11 cellular contexts compared by ENCODE assay signal in the genomic region with DNA sequence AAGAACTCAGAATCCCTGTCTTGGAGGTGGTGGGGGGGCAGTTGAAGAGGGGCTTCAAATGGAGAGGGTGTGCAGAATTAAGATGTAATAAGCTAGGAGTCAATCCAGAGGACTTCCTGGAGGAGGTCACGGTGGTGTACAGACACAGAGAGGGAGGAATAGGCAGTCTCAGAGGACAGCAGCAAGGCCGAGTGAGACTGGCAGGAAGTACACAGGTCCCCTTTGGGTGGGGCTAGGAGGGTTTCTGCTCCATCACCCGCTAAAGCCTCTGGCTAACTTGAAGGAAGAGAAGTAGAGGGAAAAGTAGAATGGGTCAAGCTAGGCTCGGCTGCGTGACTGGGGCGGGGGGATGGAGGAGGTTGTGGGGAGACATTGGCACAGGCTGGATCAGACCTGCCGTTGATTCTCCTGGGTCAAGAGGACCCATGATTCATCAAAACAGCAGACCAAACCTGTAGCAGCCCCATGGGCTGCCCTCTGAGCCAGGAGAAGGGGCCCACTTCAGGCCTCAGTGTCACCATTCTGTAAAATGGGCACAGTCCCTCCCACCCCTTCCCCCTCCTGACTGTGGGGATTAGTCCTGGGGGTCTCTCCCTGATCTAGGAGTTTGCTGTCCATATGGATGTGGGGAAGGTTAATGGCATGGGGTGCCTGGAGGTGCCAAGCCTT. TPM values are rescaled to one million over a fixed set of nuclear protein-coding genes. Genes with fewer than 3 reads are reported as not detected.
A peak's percentile ranks its signal among the peaks of the same experiment; 100 is the strongest.
DNase-seq lines count a peak whose midpoint lies in the region; ATAC-seq, FAIRE-seq and TF ChIP-seq lines count a peak whose summit lies in the region.
"Had no signal": no experiment of that assay in that cellular context is flagged by ENCODE, and none has a peak within 500 bp of the region (broad histone marks: within the 10 kb centered on the region; RNA-seq: fewer than 3 reads in every experiment).

No MANE protein-coding gene starts in this region.

- intact Hi-C loops in MCF 10A (cut with micrococcal nuclease) (no loop called here), body of pancreas (cut with DNase I) (no loop called here)

- no peak for FAIRE-seq in A549 (lab: Jason Lieb, UNC)

- H4K20me1 ChIP-seq in neural progenitor cell (ENCODE audit: low read depth): no peaks in the 10 kb centered on the region

- no peak for TF ChIP-seq RAD21 in A549 (conservative IDR thresholded peaks at IDR 0.05 in 1 of 2, IDR thresholded peaks at IDR 0.05 in 1 of 2)

- no peaks in the 10 kb centered on the region for H3K9me3 Mint-ChIP-seq in MCF 10A (ENCODE audit: unreplicated experiment)
- no peaks in the 10 kb centered on the region for H3K9me3 Mint-ChIP-seq in neural progenitor cell

- H3K4me1 ChIP-seq in A549 (peaks cover 19% of the 10 kb centered on the region), HEK293 (ENCODE audit: control insufficient read depth, insufficient read depth, low read length) (peaks cover 4% of the 10 kb centered on the region), neural progenitor cell (peaks cover 22% of the 10 kb centered on the region), body of pancreas (peaks cover 16% of the 10 kb centered on the region)

- 86% methylated on average over 7 of the region's 7 CpGs for WGBS in A549 (ENCODE audit: missing lambda C conversion rate)
- WGBS in body of pancreas, 2 donors: 66 to 86% methylated on average over 7 of the region's 7 CpGs

- TF ChIP-seq POLR2A in A549 (IDR thresholded peaks at IDR 0.05; ENCODE audit: low read length) (no peak), body of pancreas (IDR thresholded peaks at IDR 0.05) (no peak)

- H3K4me3 ChIP-seq in A549 (no peak overlapping the region), HEK293 (ENCODE audit: low read depth, low read length) (no peak overlapping the region), neural progenitor cell (no peak overlapping the region), body of pancreas (no peak overlapping the region)
- H3K4me3 ChIP-seq: lower lobe of right lung had no signal

- DNase-seq in A549 (ENCODE audit: low read depth in 1 of 2, low spot score in 1 of 2) (no peak), MCF 10A (ENCODE audit: unreplicated experiment) (peak; percentile 9), neural progenitor cell (ENCODE audit: low spot score) (no peak), body of pancreas (no peak), NK-92 (lab: John Stamatoyannopoulos, UW; ENCODE audit: unreplicated experiment) (no peak)
- DNase-seq: lower lobe of right lung, NCI-H226 had no signal

- POLR2A ChIA-PET in A549 (lab: Yijun Ruan, JAX): no interaction called here
- POLR2A ChIA-PET in HEK293 (lab: Yijun Ruan, JAX): no interaction called here
- POLR2A ChIA-PET in MCF 10A (lab: Yijun Ruan, JAX): interaction anchor here (1.5 kb wide), 1 partner anchor 28 kb away, joined by 3 read pairs; a partner anchor contains a TSS

- CTCF ChIA-PET in A549 (lab: Yijun Ruan, JAX) (interaction anchor here (0.6 to 3.3 kb wide), 7 partner anchors 10 to 106 kb away, joined by 3 to 26 read pairs (median 6); a partner anchor contains a TSS), HEK293 (lab: Yijun Ruan, JAX) (interaction anchor here (1.1 to 1.2 kb wide), 2 partner anchors 31 to 106 kb away, joined by 3 to 4 read pairs; no protein-coding TSS in a partner anchor), MCF 10A (lab: Yijun Ruan, JAX) (interaction anchor here (0.7 to 2.3 kb wide), 4 partner anchors 11 to 90 kb away, joined by 3 to 17 read pairs (median 4); no protein-coding TSS in a partner anchor)

- H3K36me3 Mint-ChIP-seq in MCF 10A (ENCODE audit: insufficient read depth, unreplicated experiment) (peaks cover 7% of the 10 kb centered on the region), neural progenitor cell (no peaks in the 10 kb centered on the region)

- no peak for TF ChIP-seq EP300 in A549 (IDR thresholded peaks at IDR 0.05)

- H3K9me3 ChIP-seq in A549: no peaks in the 10 kb centered on the region
- H3K9me3 ChIP-seq in HEK293 (ENCODE audit: control insufficient read depth, insufficient read depth, low read depth, low read length): no peaks in the 10 kb centered on the region
- H3K9me3 ChIP-seq in neural progenitor cell (ENCODE audit: low read depth): no peaks in the 10 kb centered on the region
- no peaks in the 10 kb centered on the region for H3K9me3 ChIP-seq in body of pancreas
- H3K9me3 ChIP-seq: lower lobe of right lung had no signal

- no peak for TF ChIP-seq CTCF in A549 (IDR thresholded peaks at IDR 0.05)
- TF ChIP-seq CTCF in HEK293 (tag by site-specific recombination; IDR thresholded peaks at IDR 0.05): no peak
- TF ChIP-seq CTCF in MCF 10A (IDR thresholded peaks at IDR 0.05; ENCODE audit: unreplicated experiment): no peak
- TF ChIP-seq CTCF in neural progenitor cell (IDR thresholded peaks at IDR 0.05): no peak
- TF ChIP-seq CTCF in body of pancreas (IDR thresholded peaks at IDR 0.05): no peak

- no peak for ATAC-seq in A549
- ATAC-seq in GM21723 (IDR thresholded peaks at IDR 0.05; ENCODE audit: unreplicated experiment): no peak
- no peak for ATAC-seq in body of pancreas
- ATAC-seq in GM18517 (IDR thresholded peaks at IDR 0.05; ENCODE audit: unreplicated experiment): no peak
- ATAC-seq: lower lobe of right lung had no signal

- H3K27me3 Mint-ChIP-seq in MCF 10A (ENCODE audit: insufficient read depth, unreplicated experiment) (no peaks in the 10 kb centered on the region), neural progenitor cell (ENCODE audit: insufficient read depth, low read depth) (peaks cover 4% of the 10 kb centered on the region)

- peak overlapping the region; percentile 13 for H3K4me3 Mint-ChIP-seq in MCF 10A (ENCODE audit: unreplicated experiment)
- H3K4me3 Mint-ChIP-seq in neural progenitor cell: no peak overlapping the region

- H3K4me1 Mint-ChIP-seq in MCF 10A (ENCODE audit: insufficient read depth, unreplicated experiment) (peaks cover 56% of the 10 kb centered on the region), neural progenitor cell (peaks cover 34% of the 10 kb centered on the region)

- H3K27ac Mint-ChIP-seq in MCF 10A (ENCODE audit: low read depth, unreplicated experiment) (peak overlapping the region; percentile 80), neural progenitor cell (peak overlapping the region; percentile 54)

- no peak overlapping the region for H2AFZ ChIP-seq in neural progenitor cell (replicated peaks)

- H3K27me3 ChIP-seq in neural progenitor cell (no peaks in the 10 kb centered on the region), body of pancreas (no peaks in the 10 kb centered on the region)

- H3F3A ChIP-seq in neural progenitor cell (ENCODE audit: low read depth): peaks cover 3% of the 10 kb centered on the region

- no TSS peak for BruUV-seq in MCF 10A (replicated peaks; lab: Mats Ljungman, UMichigan)

- no peaks in the 10 kb centered on the region for H3K36me3 ChIP-seq in HEK293 (ENCODE audit: control insufficient read depth in 2 of 2, insufficient read depth in 1 of 2, low read length in 2 of 2)
- no peaks in the 10 kb centered on the region for H3K36me3 ChIP-seq in neural progenitor cell
- no peaks in the 10 kb centered on the region for H3K36me3 ChIP-seq in body of pancreas (replicated peaks in 1 of 2; ENCODE audit: insufficient read depth in 1 of 2, low read depth in 2 of 2)
- H3K36me3 ChIP-seq: lower lobe of right lung had no signal

- H3K79me2 ChIP-seq in neural progenitor cell (ENCODE audit: low read depth): no peaks in the 10 kb centered on the region

- H3K9ac ChIP-seq in neural progenitor cell: no peak overlapping the region

- H3K4me2 ChIP-seq in A549 (no peak overlapping the region), neural progenitor cell (no peak overlapping the region)

- H3K27ac ChIP-seq in A549 (peak overlapping the region in 1 of 2 experiments; percentile 81; a peak in 2 of 6 replicates), HEK293 (ENCODE audit: extremely low read depth, low read depth, low read length) (no peak overlapping the region), neural progenitor cell (no peak overlapping the region), body of pancreas (no peak overlapping the region)

TF ChIP-seq in A549, 52 proteins besides CTCF, POLR2A, EP300 and RAD21 (continues in another document):
- TF ChIP-seq CHD4 (IDR thresholded peaks at IDR 0.05; ENCODE audit: borderline replicate concordance) (no peak), TP53 (CRISPR knock-in tag; IDR thresholded peaks at IDR 0.05) (no peak), CBX8 (IDR thresholded peaks at IDR 0.05) (no peak), NPAS2 (CRISPR knock-in tag; IDR thresholded peaks at IDR 0.05; ENCODE audit: borderline replicate concordance) (no peak)

TF ChIP-seq in HEK293, 187 proteins besides CTCF, POLR2A, EP300 and RAD21 (continues in another document):
- 0 out of 2 replicates have a peak, but pooled peaks have one; percentile 6 for TF ChIP-seq SP2 (tag by site-specific recombination; IDR thresholded peaks at IDR 0.05)

RNA-seq across cellular contexts. Expression of gene CSPG4, which starts 16.9 kb away (rescaled TPM):
- polyA plus RNA-seq in A549 (2011; rRNA removed) (0.01 TPM in 2 replicates), A549 (2017; fragmentation: RNase III; extraction: RNeasy Plus Mini Kit Qiagen cat#74134 plus additional on column Dnase treatment) (0.01 to 0.06 TPM (median 0.04 TPM) in 3 replicates)
- 0.01 and 0.03 TPM in 2 replicates for polyA plus RNA-seq in A549 (2012; cell fraction: cytosol; rRNA removed)
- polyA plus RNA-seq in A549 (2012; cell fraction: nucleus; rRNA removed): 0.05 and 0.12 TPM in 2 replicates
- not detected in 2 replicates for polyA minus RNA-seq in A549 (2011; rRNA and poly(A)+ RNA removed)
- total RNA-seq in MCF 10A (2022) (0.05 and 0.21 TPM in 2 replicates), neural progenitor cell (ENCODE audit: low replicate concordance) (0.07 and 0.37 TPM in 2 replicates), body of pancreas (10 to 100 TPM in 1 of 2 donors, 1 to 10 TPM in 1; 3.1 to 13.8 TPM)
- polyA plus RNA-seq: CD14-positive monocyte had no signal

RNA-seq across cellular contexts. Expression of gene SNX33, which starts 48.1 kb away (rescaled TPM):
- polyA plus RNA-seq in A549 (2011; rRNA removed) (8.4 and 10.7 TPM in 2 replicates), A549 (2017; fragmentation: RNase III; extraction: RNeasy Plus Mini Kit Qiagen cat#74134 plus additional on column Dnase treatment) (8.1 to 11.6 TPM (median 11.2 TPM) in 3 replicates)
- 5.3 and 7.3 TPM in 2 replicates for polyA plus RNA-seq in A549 (2012; cell fraction: cytosol; rRNA removed)
- polyA plus RNA-seq in A549 (2012; cell fraction: nucleus; rRNA removed): 9.0 and 10.2 TPM in 2 replicates
- 19.7 and 21.2 TPM in 2 replicates for polyA minus RNA-seq in A549 (2011; rRNA and poly(A)+ RNA removed)
- total RNA-seq in MCF 10A (2022) (14.3 and 15.2 TPM in 2 replicates), neural progenitor cell (ENCODE audit: low replicate concordance) (10.1 and 20.7 TPM in 2 replicates), body of pancreas (10 to 100 TPM; 19.8 to 21.8 TPM)

RNA-seq across cellular contexts. Expression of gene IMP3, which starts 55.7 kb away (rescaled TPM):
- polyA plus RNA-seq in A549 (2011; rRNA removed) (80.6 and 94.7 TPM in 2 replicates), A549 (2017; fragmentation: RNase III; extraction: RNeasy Plus Mini Kit Qiagen cat#74134 plus additional on column Dnase treatment) (87.1 to 90.0 TPM (median 88.6 TPM) in 3 replicates)
- 152 and 188 TPM in 2 replicates for polyA plus RNA-seq in A549 (2012; cell fraction: cytosol; rRNA removed)
- polyA plus RNA-seq in A549 (2012; cell fraction: nucleus; rRNA removed): 182 and 230 TPM in 2 replicates
- 24.8 and 25.0 TPM in 2 replicates for polyA minus RNA-seq in A549 (2011; rRNA and poly(A)+ RNA removed)
- total RNA-seq in MCF 10A (2022) (45.8 and 58.0 TPM in 2 replicates), neural progenitor cell (ENCODE audit: low replicate concordance) (62.1 and 96.1 TPM in 2 replicates), body of pancreas (10 to 100 TPM; 43.1 to 66.6 TPM)
